Comparison of ENCODE assay signal across 24 cellular contexts in genomic region chr19:43928820-43929219, GRCh38. TPM values are rescaled to one million over a fixed set of nuclear protein-coding genes. Genes with fewer than 3 reads are reported as not detected.
DNase-seq lines count a peak whose midpoint lies in the region; ATAC-seq, FAIRE-seq and TF ChIP-seq lines count a peak whose summit lies in the region.
"Had no signal": no experiment of that assay in that cellular context is flagged by ENCODE, and none has a peak within 500 bp of the region (broad histone marks: within the 10 kb centered on the region; RNA-seq: fewer than 3 reads in every experiment).

No MANE protein-coding gene starts in this region.

- in situ Hi-C loops in K562 (cut with MboI), result no loop called here

- ATAC-seq in A549, result no peak
- no peak for ATAC-seq in K562
- ATAC-seq: CD8-positive, alpha-beta T cell; GM12878 had no signal

- no peak overlapping the region for H3K4me2 ChIP-seq in A549
- H3K4me2 ChIP-seq in K562 (ENCODE audit: insufficient read depth, low read length), result no peak overlapping the region
- H3K4me2 ChIP-seq: BLaER1 treated with 17β-estradiol and CSF1 and Interleukin-3, amounts not matched to agents 10 nM and 100 nM had no signal

- no TSS peak for BruUV-seq in K562 (replicated peaks; lab: Mats Ljungman, UMichigan)

- DNase-seq in A549 (ENCODE audit: low read depth in 1 of 2, low spot score in 1 of 2), result no peak
- peak; percentile 27 for DNase-seq in EH (ENCODE audit: low read depth)
- DNase-seq in K562 (ENCODE audit: extremely low read depth in 1 of 4, low spot score in 3 of 4), result no peak
- DNase-seq in dermis blood vessel endothelial cell, result no peak
- no peak for DNase-seq in UCSD-AML1 (lab: John Stamatoyannopoulos, UW; ENCODE audit: unreplicated experiment)
- DNase-seq in epidermal melanocyte (ENCODE audit: insufficient read length, low spot score), result no peak
- DNase-seq: 8988T; AML-193; Caco-2; Calu3; CD4-positive, alpha-beta T cell; CD8-positive, alpha-beta T cell; DMS79 treated with DMSO at 0.1 percent for 48 hours; EL; GDM1 had no signal

- H3K9me1 ChIP-seq in K562 (ENCODE audit: control insufficient read depth, insufficient read depth, low read length), result no peaks in the 10 kb centered on the region

- TF ChIP-seq EP300 in A549 (IDR thresholded peaks at IDR 0.05) (no peak), K562 (IDR thresholded peaks at IDR 0.05; ENCODE audit: low read length) (no peak)

- H3K4me1 ChIP-seq in A549 (no peaks in the 10 kb centered on the region), K562 (replicated peaks in 1 of 2; ENCODE audit: control insufficient read depth in 2 of 2, insufficient read depth in 2 of 2, low read length in 2 of 2) (no peaks in the 10 kb centered on the region; a peak in 1 of 5 replicates), liver (ENCODE audit: control insufficient read depth in 4 of 4, insufficient read depth in 4 of 4, low read length in 3 of 4) (peaks cover 0 to under 1% (median under 1%) of the 10 kb centered on the region in 4 donors)
- H3K4me1 ChIP-seq: Caco-2 had no signal

- H3K27ac ChIP-seq in A549 (no peak overlapping the region), K562 (ENCODE audit: extremely low read depth, low read depth, low read length) (no peak overlapping the region), liver (ENCODE audit: low read depth in 1 of 2, low read length in 2 of 2) (no peak overlapping the region)
- H3K27ac ChIP-seq: BLaER1 treated with 17β-estradiol and CSF1 and Interleukin-3, amounts not matched to agents 10 nM and 100 nM; C4-2B had no signal

- intact Hi-C loops in K562 (cut with micrococcal nuclease), result no loop called here

- TF ChIP-seq POLR2A in A549 (IDR thresholded peaks at IDR 0.05; ENCODE audit: low read length) (no peak), K562 (conservative IDR thresholded peaks at IDR 0.05) (no peak)

- TF ChIP-seq RAD21 in A549 (conservative IDR thresholded peaks at IDR 0.05 in 1 of 2, IDR thresholded peaks at IDR 0.05 in 1 of 2) (no peak), K562 (CRISPR knock-in tag; conservative IDR thresholded peaks at IDR 0.05 in 1 of 2, IDR thresholded peaks at IDR 0.05 in 1 of 2) (no peak), liver (IDR thresholded peaks at IDR 0.05) (no peak)

- H3K9me3 ChIP-seq in A549 (peaks cover 50% of the 10 kb centered on the region), K562 (replicated peaks; ENCODE audit: control insufficient read depth, insufficient read depth, low read depth, low read length) (no peaks in the 10 kb centered on the region), liver (ENCODE audit: control insufficient read depth in 4 of 4, low read length in 3 of 4) (peaks cover 10 to 37% (median 30%) of the 10 kb centered on the region in 4 donors)
- H3K9me3 ChIP-seq: Caco-2 had no signal

- CTCF ChIA-PET in A549 (lab: Yijun Ruan, JAX) (no interaction called here), K562 (lab: Yijun Ruan, JAX; ENCODE audit: low intra/inter-chr PET ratio) (no interaction called here)

- H3K27me3 ChIP-seq in K562 (ENCODE audit: control insufficient read depth in 2 of 2, insufficient read depth in 2 of 2, low read length in 2 of 2) (no peaks in the 10 kb centered on the region), liver (ENCODE audit: control insufficient read depth in 4 of 4, insufficient read depth in 4 of 4, low read length in 3 of 4) (no peaks in the 10 kb centered on the region)
- H3K27me3 ChIP-seq: BLaER1 treated with 17β-estradiol and CSF1 and Interleukin-3, amounts not matched to agents 10 nM and 100 nM had no signal

- H3K36me3 ChIP-seq in K562 (ENCODE audit: control insufficient read depth, insufficient read depth, low read length), result peaks cover 50% of the 10 kb centered on the region
- peaks cover 15 to 82% (median 78%) of the 10 kb centered on the region in 4 donors for H3K36me3 ChIP-seq in liver (ENCODE audit: control insufficient read depth in 4 of 4, insufficient read depth in 3 of 4, low read depth in 1 of 4, low read length in 3 of 4)

- no peaks in the 10 kb centered on the region for H3K79me2 ChIP-seq in K562 (ENCODE audit: control insufficient read depth, insufficient read depth, low read length)

- H4K20me1 ChIP-seq in K562 (replicated peaks; ENCODE audit: control insufficient read depth, insufficient read depth, low read length), result no peaks in the 10 kb centered on the region
- H4K20me1 ChIP-seq: BLaER1 treated with 17β-estradiol and CSF1 and Interleukin-3, amounts not matched to agents 10 nM and 100 nM had no signal

- no peak for TF ChIP-seq CTCF in A549 (IDR thresholded peaks at IDR 0.05)
- TF ChIP-seq CTCF in K562 (IDR thresholded peaks at IDR 0.05 in 2 of 3, conservative IDR thresholded peaks at IDR 0.05 in 1 of 3; ENCODE audit: insufficient read depth in 2 of 3, low read depth in 1 of 3, low read length in 3 of 3), result no peak
- TF ChIP-seq CTCF in liver (IDR thresholded peaks at IDR 0.05; ENCODE audit: low read depth, low read length, missing input control), result no peak

- H3K4me3 ChIP-seq in A549 (no peak overlapping the region), K562 (no peak overlapping the region), liver (ENCODE audit: low read depth in 1 of 3, low read length in 3 of 3) (peak overlapping the region in 2 of 3 donors; percentile 20 to 43)
- H3K4me3 ChIP-seq: BLaER1 treated with 17β-estradiol and CSF1 and Interleukin-3, amounts not matched to agents 10 nM and 100 nM; GM12878 had no signal

- peak; percentile 13 for FAIRE-seq in A549 (lab: Jason Lieb, UNC)
- FAIRE-seq in K562 (lab: Jason Lieb, UNC), result no peak
- FAIRE-seq: A204.1, D721Med, GM12878, GM12892, GM18507 had no signal

- WGBS in A549 (ENCODE audit: missing lambda C conversion rate), result 93% methylated on average over 5 of the region's 5 CpGs
- WGBS in K562 (ENCODE audit: insufficient coverage, low coverage, missing lambda C conversion rate), result 69% methylated on average over 5 of the region's 5 CpGs
- WGBS in liver, result 96% methylated on average over 5 of the region's 5 CpGs

- POLR2A ChIA-PET in A549 (lab: Yijun Ruan, JAX), result no interaction called here
- POLR2A ChIA-PET in K562 (lab: Yijun Ruan, JAX), result no interaction called here

- H3K9ac ChIP-seq in K562 (ENCODE audit: insufficient read depth in 1 of 2, low read depth in 2 of 2, low read length in 2 of 2) (no peak overlapping the region), liver (ENCODE audit: low read depth in 1 of 2, low read length in 2 of 2) (no peak overlapping the region)
- H3K9ac ChIP-seq: BLaER1 treated with 17β-estradiol and CSF1 and Interleukin-3, amounts not matched to agents 10 nM and 100 nM had no signal

- H2AFZ ChIP-seq in K562 (ENCODE audit: low read depth, low read length), result no peak overlapping the region

RNA-seq across cellular contexts. Expression of gene ZNF45, which starts 6.3 kb away (rescaled TPM):
- 19.9 and 20.9 TPM in 2 replicates for polyA plus RNA-seq in A549 (2011; rRNA removed)
- 4.7 and 6.2 TPM in 2 replicates for polyA plus RNA-seq in A549 (2012; cell fraction: cytosol; rRNA removed)
- polyA plus RNA-seq in A549 (2012; cell fraction: nucleus; rRNA removed), result 4.1 and 6.7 TPM in 2 replicates
- 13.3 to 15.1 TPM (median 14.8 TPM) in 3 replicates for polyA plus RNA-seq in A549 (2017; fragmentation: RNase III; extraction: RNeasy Plus Mini Kit Qiagen cat#74134 plus additional on column Dnase treatment)
- polyA minus RNA-seq in A549 (2011; rRNA and poly(A)+ RNA removed), result 20.5 and 23.9 TPM in 2 replicates
- 16.8 and 19.0 TPM in 2 replicates for total RNA-seq in K562 (2011; cell fraction: chromatin; rRNA removed; ENCODE audit: low replicate concordance)
- total RNA-seq in K562 (2011; cell fraction: nucleolus; rRNA removed), result 12.2 and 12.5 TPM in 2 replicates
- total RNA-seq in K562 (2011; cell fraction: nucleoplasm; rRNA removed), result 13.6 and 14.6 TPM in 2 replicates
- 5.8 and 6.7 TPM in 2 replicates for total RNA-seq in K562 (2014; rRNA removed)
- 10.1 and 12.8 TPM in 2 replicates for total RNA-seq in K562 (2014; rRNA removed; fragmentation: Illumina TruSeq; extraction: Trizol)
- 10.4 TPM in 2 replicates for total RNA-seq in K562 (2015; rRNA removed; fragmentation: Illumina TruSeq; extraction: Trizol)
- 8.5 and 8.8 TPM in 2 replicates for total RNA-seq in K562 (2021)
- polyA plus RNA-seq in K562 (2011; rRNA removed), result 7.2 and 9.4 TPM in 2 replicates
- 3.7 TPM in 2 replicates for polyA plus RNA-seq in K562 (2011; cell fraction: cytosol; rRNA removed)
- polyA plus RNA-seq in K562 (2011; cell fraction: nucleus; rRNA removed), result 6.4 and 8.7 TPM in 2 replicates
- polyA plus RNA-seq in K562 (2012), result 5.2 and 5.7 TPM in 2 replicates
- polyA plus RNA-seq in K562 (2014; fragmentation: Illumina TruSeq; extraction: Trizol), result 10.4 and 10.6 TPM in 2 replicates
- 1 to 10 TPM; 2.6 to 5.1 TPM for polyA plus RNA-seq in K562 (2014; fragmentation: Nextera tagmentation; extraction: Ambion mirVana)
- polyA plus RNA-seq in K562 (2014; rRNA removed), result 6.8 and 9.8 TPM in 2 replicates
- 17.5 and 17.9 TPM in 2 replicates for polyA minus RNA-seq in K562 (2011; rRNA and poly(A)+ RNA removed)
- 3.2 and 4.7 TPM in 2 replicates for polyA minus RNA-seq in K562 (2011; cell fraction: cytosol; rRNA and poly(A)+ RNA removed)
- 7.8 and 12.3 TPM in 2 replicates for polyA minus RNA-seq in K562 (2011; cell fraction: nucleus; rRNA and poly(A)+ RNA removed)
- 10 to 100 TPM in 1 of 2 donors, 1 to 10 TPM in 1; 6.0 to 11.1 TPM for total RNA-seq in liver
- polyA plus RNA-seq in liver, result 1 to 10 TPM; 1.5 to 2.5 TPM
- total RNA-seq in dermis blood vessel endothelial cell, result 19.2 and 21.0 TPM in 2 replicates

RNA-seq across cellular contexts. Expression of gene ZNF221, which starts 22.2 kb away (rescaled TPM):
- polyA plus RNA-seq in A549 (2011; rRNA removed) (1.6 and 2.4 TPM in 2 replicates), A549 (2017; fragmentation: RNase III; extraction: RNeasy Plus Mini Kit Qiagen cat#74134 plus additional on column Dnase treatment) (1.2 to 2.3 TPM (median 1.6 TPM) in 3 replicates), K562 (2011; rRNA removed) (0.09 and 0.35 TPM in 2 replicates), K562 (2014; fragmentation: Illumina TruSeq; extraction: Trizol) (0.40 and 0.43 TPM in 2 replicates), K562 (2014; fragmentation: Nextera tagmentation; extraction: Ambion mirVana) (under 1 TPM; 0.45 to 0.52 TPM), K562 (2014; rRNA removed) (0.34 and 0.42 TPM in 2 replicates), liver (under 1 TPM; 0.30 to 0.51 TPM)
- polyA plus RNA-seq in A549 (2012; cell fraction: cytosol; rRNA removed), result 0.39 and 0.45 TPM in 2 replicates
- 0.20 and 1.1 TPM in 2 replicates for polyA plus RNA-seq in A549 (2012; cell fraction: nucleus; rRNA removed)
- polyA minus RNA-seq in A549 (2011; rRNA and poly(A)+ RNA removed), result 3.1 and 4.0 TPM in 2 replicates
- total RNA-seq in K562 (2011; cell fraction: chromatin; rRNA removed; ENCODE audit: low replicate concordance), result 1.5 and 3.6 TPM in 2 replicates
- total RNA-seq in K562 (2011; cell fraction: nucleolus; rRNA removed), result 1.2 and 1.3 TPM in 2 replicates
- 1.5 and 2.2 TPM in 2 replicates for total RNA-seq in K562 (2011; cell fraction: nucleoplasm; rRNA removed)
- total RNA-seq in K562 (2014; rRNA removed) (0.32 and 1.2 TPM in 2 replicates), K562 (2014; rRNA removed; fragmentation: Illumina TruSeq; extraction: Trizol) (1.2 and 1.4 TPM in 2 replicates), K562 (2015; rRNA removed; fragmentation: Illumina TruSeq; extraction: Trizol) (0.80 and 0.98 TPM in 2 replicates), K562 (2021) (0.78 and 1.1 TPM in 2 replicates), liver (1 to 10 TPM; 2.9 to 3.5 TPM), dermis blood vessel endothelial cell (4.9 and 6.8 TPM in 2 replicates)
- 0.21 TPM in 1 of 2 replicates, not detected in the other for polyA plus RNA-seq in K562 (2011; cell fraction: cytosol; rRNA removed)
- 0.22 and 0.53 TPM in 2 replicates for polyA plus RNA-seq in K562 (2011; cell fraction: nucleus; rRNA removed)
- 0.22 and 0.54 TPM in 2 replicates for polyA plus RNA-seq in K562 (2012)
- 1.1 and 1.2 TPM in 2 replicates for polyA minus RNA-seq in K562 (2011; rRNA and poly(A)+ RNA removed)
- not detected in 2 replicates for polyA minus RNA-seq in K562 (2011; cell fraction: cytosol; rRNA and poly(A)+ RNA removed)
- polyA minus RNA-seq in K562 (2011; cell fraction: nucleus; rRNA and poly(A)+ RNA removed), result 0.67 and 0.89 TPM in 2 replicates

RNA-seq across cellular contexts. Expression of gene ZNF404, which starts 45.1 kb away (rescaled TPM):
- 1.2 and 1.4 TPM in 2 replicates for polyA plus RNA-seq in A549 (2011; rRNA removed)
- 0.29 and 0.32 TPM in 2 replicates for polyA plus RNA-seq in A549 (2012; cell fraction: cytosol; rRNA removed)
- polyA plus RNA-seq in A549 (2012; cell fraction: nucleus; rRNA removed), result 0.05 and 0.07 TPM in 2 replicates
- 0.75 to 1.1 TPM (median 0.89 TPM) in 3 replicates for polyA plus RNA-seq in A549 (2017; fragmentation: RNase III; extraction: RNeasy Plus Mini Kit Qiagen cat#74134 plus additional on column Dnase treatment)
- 0.21 TPM in 1 of 2 replicates, not detected in the other for polyA minus RNA-seq in A549 (2011; rRNA and poly(A)+ RNA removed)
- 0.21 and 1.9 TPM in 2 replicates for total RNA-seq in K562 (2011; cell fraction: chromatin; rRNA removed; ENCODE audit: low replicate concordance)
- 0.26 TPM in 1 of 2 replicates, not detected in the other for total RNA-seq in K562 (2011; cell fraction: nucleolus; rRNA removed)
- not detected in 2 replicates for total RNA-seq in K562 (2011; cell fraction: nucleoplasm; rRNA removed)
- total RNA-seq in K562 (2014; rRNA removed), result 0.20 and 0.41 TPM in 2 replicates
- 0.40 and 0.54 TPM in 2 replicates for total RNA-seq in K562 (2014; rRNA removed; fragmentation: Illumina TruSeq; extraction: Trizol)
- total RNA-seq in K562 (2015; rRNA removed; fragmentation: Illumina TruSeq; extraction: Trizol), result 0.19 and 0.25 TPM in 2 replicates
- 0.22 and 0.36 TPM in 2 replicates for total RNA-seq in K562 (2021)
- polyA plus RNA-seq in K562 (2011; rRNA removed), result 0.45 and 0.67 TPM in 2 replicates
- 0.10 TPM in 1 of 2 replicates, not detected in the other for polyA plus RNA-seq in K562 (2011; cell fraction: cytosol; rRNA removed)
- 0.38 and 0.90 TPM in 2 replicates for polyA plus RNA-seq in K562 (2011; cell fraction: nucleus; rRNA removed)
- 0.48 and 1.6 TPM in 2 replicates for polyA plus RNA-seq in K562 (2012)
- 0.15 and 0.61 TPM in 2 replicates for polyA plus RNA-seq in K562 (2014; fragmentation: Illumina TruSeq; extraction: Trizol)
- under 1 TPM; 0.15 to 0.55 TPM for polyA plus RNA-seq in K562 (2014; fragmentation: Nextera tagmentation; extraction: Ambion mirVana)
- 0.23 and 0.44 TPM in 2 replicates for polyA plus RNA-seq in K562 (2014; rRNA removed)
- polyA minus RNA-seq in K562 (2011; rRNA and poly(A)+ RNA removed), result 0.09 and 0.11 TPM in 2 replicates
- not detected in 2 replicates for polyA minus RNA-seq in K562 (2011; cell fraction: cytosol; rRNA and poly(A)+ RNA removed)
- polyA minus RNA-seq in K562 (2011; cell fraction: nucleus; rRNA and poly(A)+ RNA removed), result 0.11 and 0.67 TPM in 2 replicates
- under 1 TPM; 0.33 TPM for total RNA-seq in liver
- polyA plus RNA-seq in liver, result under 1 TPM; 0.21 to 0.31 TPM
- total RNA-seq in dermis blood vessel endothelial cell, result 0.51 and 1.5 TPM in 2 replicates
- total RNA-seq: G401 had no signal

RNA-seq across cellular contexts. Expression of gene ZNF155, which starts 55.2 kb away (rescaled TPM):
- 5.2 and 6.6 TPM in 2 replicates for polyA plus RNA-seq in A549 (2011; rRNA removed)
- 1.1 and 1.2 TPM in 2 replicates for polyA plus RNA-seq in A549 (2012; cell fraction: cytosol; rRNA removed)
- 1.2 and 2.0 TPM in 2 replicates for polyA plus RNA-seq in A549 (2012; cell fraction: nucleus; rRNA removed)
- polyA plus RNA-seq in A549 (2017; fragmentation: RNase III; extraction: RNeasy Plus Mini Kit Qiagen cat#74134 plus additional on column Dnase treatment), result 3.9 to 4.8 TPM (median 4.3 TPM) in 3 replicates
- polyA minus RNA-seq in A549 (2011; rRNA and poly(A)+ RNA removed), result 4.1 and 5.9 TPM in 2 replicates
- 0.72 and 1.5 TPM in 2 replicates for total RNA-seq in K562 (2011; cell fraction: chromatin; rRNA removed; ENCODE audit: low replicate concordance)
- 0.17 and 0.39 TPM in 2 replicates for total RNA-seq in K562 (2011; cell fraction: nucleolus; rRNA removed)
- total RNA-seq in K562 (2011; cell fraction: nucleoplasm; rRNA removed), result 1.7 and 2.1 TPM in 2 replicates
- 0.09 and 0.29 TPM in 2 replicates for total RNA-seq in K562 (2014; rRNA removed)
- total RNA-seq in K562 (2014; rRNA removed; fragmentation: Illumina TruSeq; extraction: Trizol), result 0.67 and 0.76 TPM in 2 replicates
- 0.26 and 0.29 TPM in 2 replicates for total RNA-seq in K562 (2015; rRNA removed; fragmentation: Illumina TruSeq; extraction: Trizol)
- 0.47 and 0.62 TPM in 2 replicates for total RNA-seq in K562 (2021)
- polyA plus RNA-seq in K562 (2011; rRNA removed), result 0.09 and 0.20 TPM in 2 replicates
- polyA plus RNA-seq in K562 (2011; cell fraction: cytosol; rRNA removed), result 0.01 TPM in 2 replicates
- polyA plus RNA-seq in K562 (2011; cell fraction: nucleus; rRNA removed), result 0.18 TPM in 2 replicates
- polyA plus RNA-seq in K562 (2012), result 0.23 and 0.64 TPM in 2 replicates
- 0.22 and 0.28 TPM in 2 replicates for polyA plus RNA-seq in K562 (2014; fragmentation: Illumina TruSeq; extraction: Trizol)
- polyA plus RNA-seq in K562 (2014; fragmentation: Nextera tagmentation; extraction: Ambion mirVana), result under 1 TPM; 0.37 to 0.53 TPM
- 0.26 and 0.40 TPM in 2 replicates for polyA plus RNA-seq in K562 (2014; rRNA removed)
- polyA minus RNA-seq in K562 (2011; rRNA and poly(A)+ RNA removed), result 0.24 and 0.28 TPM in 2 replicates
- polyA minus RNA-seq in K562 (2011; cell fraction: cytosol; rRNA and poly(A)+ RNA removed), result not detected in 2 replicates
- 0.13 and 1.2 TPM in 2 replicates for polyA minus RNA-seq in K562 (2011; cell fraction: nucleus; rRNA and poly(A)+ RNA removed)
- 1 to 10 TPM; 3.8 to 5.5 TPM for total RNA-seq in liver
- 1 to 10 TPM; 1.7 to 2.0 TPM for polyA plus RNA-seq in liver
- total RNA-seq in dermis blood vessel endothelial cell, result 6.6 and 9.5 TPM in 2 replicates

Comparison
In these comparisons a context has a peak if more than half of its experiments do, and no peak if none do; other contexts are left out.
1. H3K4me3 ChIP-seq: peak in liver (2 of 3); none in A549 (single experiment) and K562 (single experiment).